In the genomic region with DNA sequence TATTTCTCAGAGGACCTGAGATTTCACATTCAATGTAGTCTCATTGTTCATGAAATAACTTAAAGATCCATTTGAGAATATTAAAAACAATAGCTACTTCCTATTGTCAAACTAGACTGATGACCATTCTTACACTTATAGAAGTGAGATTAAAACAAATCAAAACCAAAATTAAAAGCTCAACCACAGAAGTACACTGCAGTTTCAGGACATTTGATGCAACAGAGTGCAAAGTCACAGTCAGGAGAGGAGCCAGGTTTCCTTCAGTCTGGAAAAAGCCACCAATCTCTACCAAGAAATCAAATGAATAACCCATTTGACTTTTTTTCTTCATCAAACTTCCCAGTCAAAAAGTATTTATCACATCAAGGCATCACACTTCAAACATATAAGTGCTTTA, we compare ENCODE assay signal across 13 cellular contexts. TPM values are rescaled to one million over a fixed set of nuclear protein-coding genes. Genes with fewer than 3 reads are reported as not detected.
A peak's percentile ranks its signal among the peaks of the same experiment; 100 is the strongest.
DNase-seq lines count a peak whose midpoint lies in the region; ATAC-seq, FAIRE-seq and TF ChIP-seq lines count a peak whose summit lies in the region.
"Had no signal": no experiment of that assay in that cellular context is flagged by ENCODE, and none has a peak within 500 bp of the region (broad histone marks: within the 10 kb centered on the region; RNA-seq: fewer than 3 reads in every experiment).

No MANE protein-coding gene starts in this region.

- POLR2A ChIA-PET in A549 (lab: Yijun Ruan, JAX): no interaction called here

- TF ChIP-seq CTCF in A549 (IDR thresholded peaks at IDR 0.05) (no peak), Peyer's patch (IDR thresholded peaks at IDR 0.05) (no peak)

- TF ChIP-seq POLR2A in A549 (IDR thresholded peaks at IDR 0.05; ENCODE audit: low read length) (no peak), Peyer's patch (IDR thresholded peaks at IDR 0.05) (no peak)

- intact Hi-C loops in aorta (cut with DNase I): loop anchor here in 1 of 2 donors (10.0 kb wide), 2 partner anchors 58 to 188 kb away; no protein-coding TSS in a partner anchor

- CTCF ChIA-PET in A549 (lab: Yijun Ruan, JAX): interaction anchor here (0.7 to 1.6 kb wide), 5 partner anchors 12 to 84 kb away, joined by 3 to 5 read pairs (median 3); a partner anchor contains a TSS

- H3K36me3 ChIP-seq in aorta (ENCODE audit: control insufficient read depth in 1 of 2, insufficient read depth in 2 of 2, low read length in 1 of 2): no peaks in the 10 kb centered on the region
- H3K36me3 ChIP-seq in Peyer's patch: peaks cover 0 to 7% (median 0%) of the 10 kb centered on the region in 3 donors

- TF ChIP-seq RAD21 in A549 (conservative IDR thresholded peaks at IDR 0.05 in 1 of 2, IDR thresholded peaks at IDR 0.05 in 1 of 2): no peak

- H3K4me1 ChIP-seq in A549 (peaks cover 44% of the 10 kb centered on the region), aorta (ENCODE audit: control insufficient read depth in 1 of 2, insufficient read depth in 2 of 2, low read length in 2 of 2) (peaks cover 0 to 3% of the 10 kb centered on the region in 2 donors), Peyer's patch (peaks cover 0 to 34% (median 0%) of the 10 kb centered on the region in 4 donors)

- no peak for DNase-seq in A549 (ENCODE audit: low read depth in 1 of 2, low spot score in 1 of 2)
- DNase-seq in dermis blood vessel endothelial cell: peak; percentile 10
- no peak for DNase-seq in aorta
- no peak for DNase-seq in Peyer's patch
- DNase-seq in NCI-H774 (lab: John Stamatoyannopoulos, UW): no peak
- DNase-seq: NCI-H1930; stimulated activated CD4-positive, alpha-beta T cell treated with anti-CD3 and anti-CD28 coated beads, Interleukin-2, amount 100 ng/mL, for 24 hours had no signal

- H3K9me3 ChIP-seq in A549: no peaks in the 10 kb centered on the region
- no peaks in the 10 kb centered on the region for H3K9me3 ChIP-seq in aorta (ENCODE audit: control insufficient read depth, low read length)
- no peaks in the 10 kb centered on the region for H3K9me3 ChIP-seq in Peyer's patch

- peak overlapping the region; percentile 56 for H3K4me2 ChIP-seq in A549

- H3K27ac ChIP-seq in A549: peak overlapping the region; percentile 83 to 87
- H3K27ac ChIP-seq in aorta (ENCODE audit: low read depth in 1 of 2, low read length in 2 of 2): no peak overlapping the region
- H3K27ac ChIP-seq in Peyer's patch: no peak overlapping the region

- FAIRE-seq in A549 (lab: Jason Lieb, UNC): peak; percentile 51
- FAIRE-seq: colon, H1, TTC549 had no signal

- TF ChIP-seq EP300 in A549 (IDR thresholded peaks at IDR 0.05): no peak

- no peak overlapping the region; the same call in 2 of the 3 replicates for H3K4me3 ChIP-seq in A549
- H3K4me3 ChIP-seq in aorta (ENCODE audit: low read length in 2 of 2): no peak overlapping the region
- no peak overlapping the region for H3K4me3 ChIP-seq in Peyer's patch

- H3K27me3 ChIP-seq in aorta (ENCODE audit: control insufficient read depth in 1 of 2, insufficient read depth in 2 of 2, low read length in 1 of 2) (no peaks in the 10 kb centered on the region), Peyer's patch (no peaks in the 10 kb centered on the region)

- ATAC-seq in A549: no peak
- peak; percentile 53 for ATAC-seq in GM18870 (IDR thresholded peaks at IDR 0.05; ENCODE audit: unreplicated experiment)
- ATAC-seq in HG03520 (IDR thresholded peaks at IDR 0.05; ENCODE audit: unreplicated experiment): peak; percentile 49
- no peak for ATAC-seq in HG03439 (IDR thresholded peaks at IDR 0.05; ENCODE audit: unreplicated experiment)
- ATAC-seq in aorta (ENCODE audit: low FRiP score): no peak

TF ChIP-seq in A549, 52 proteins besides CTCF, POLR2A, EP300 and RAD21:
- no peak for TF ChIP-seq ZSCAN20 (CRISPR knock-in tag; IDR thresholded peaks at IDR 0.05)
- no peak for TF ChIP-seq MAFK (IDR thresholded peaks at IDR 0.05; ENCODE audit: partially characterized antibody)
- TF ChIP-seq TFCP2L1 (CRISPR knock-in tag; IDR thresholded peaks at IDR 0.05): no peak
- TF ChIP-seq NFE2L2 (conservative IDR thresholded peaks at IDR 0.05; ENCODE audit: low read length): no peak
- no peak for TF ChIP-seq RNF2 (IDR thresholded peaks at IDR 0.05; ENCODE audit: borderline replicate concordance, low read depth)
- TF ChIP-seq, protein P1, sequence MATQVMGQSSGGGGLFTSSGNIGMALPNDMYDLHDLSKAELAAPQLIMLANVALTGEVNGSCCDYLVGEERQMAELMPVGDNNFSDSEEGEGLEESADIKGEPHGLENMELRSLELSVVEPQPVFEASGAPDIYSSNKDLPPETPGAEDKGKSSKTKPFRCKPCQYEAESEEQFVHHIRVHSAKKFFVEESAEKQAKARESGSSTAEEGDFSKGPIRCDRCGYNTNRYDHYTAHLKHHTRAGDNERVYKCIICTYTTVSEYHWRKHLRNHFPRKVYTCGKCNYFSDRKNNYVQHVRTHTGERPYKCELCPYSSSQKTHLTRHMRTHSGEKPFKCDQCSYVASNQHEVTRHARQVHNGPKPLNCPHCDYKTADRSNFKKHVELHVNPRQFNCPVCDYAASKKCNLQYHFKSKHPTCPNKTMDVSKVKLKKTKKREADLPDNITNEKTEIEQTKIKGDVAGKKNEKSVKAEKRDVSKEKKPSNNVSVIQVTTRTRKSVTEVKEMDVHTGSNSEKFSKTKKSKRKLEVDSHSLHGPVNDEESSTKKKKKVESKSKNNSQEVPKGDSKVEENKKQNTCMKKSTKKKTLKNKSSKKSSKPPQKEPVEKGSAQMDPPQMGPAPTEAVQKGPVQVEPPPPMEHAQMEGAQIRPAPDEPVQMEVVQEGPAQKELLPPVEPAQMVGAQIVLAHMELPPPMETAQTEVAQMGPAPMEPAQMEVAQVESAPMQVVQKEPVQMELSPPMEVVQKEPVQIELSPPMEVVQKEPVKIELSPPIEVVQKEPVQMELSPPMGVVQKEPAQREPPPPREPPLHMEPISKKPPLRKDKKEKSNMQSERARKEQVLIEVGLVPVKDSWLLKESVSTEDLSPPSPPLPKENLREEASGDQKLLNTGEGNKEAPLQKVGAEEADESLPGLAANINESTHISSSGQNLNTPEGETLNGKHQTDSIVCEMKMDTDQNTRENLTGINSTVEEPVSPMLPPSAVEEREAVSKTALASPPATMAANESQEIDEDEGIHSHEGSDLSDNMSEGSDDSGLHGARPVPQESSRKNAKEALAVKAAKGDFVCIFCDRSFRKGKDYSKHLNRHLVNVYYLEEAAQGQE (IDR thresholded peaks at IDR 0.05): no peak
- no peak for TF ChIP-seq EHF (CRISPR knock-in tag; IDR thresholded peaks at IDR 0.05)
- no peak for TF ChIP-seq MAZ (IDR thresholded peaks at IDR 0.05; ENCODE audit: borderline replicate concordance, low read depth, low read length)
- no peak for TF ChIP-seq RCOR1 (IDR thresholded peaks at IDR 0.05; ENCODE audit: low read depth, low read length)
- no peak for TF ChIP-seq ZC3H11A (IDR thresholded peaks at IDR 0.05)
- TF ChIP-seq EHMT2 (IDR thresholded peaks at IDR 0.05; ENCODE audit: low read depth): no peak
- no peak for TF ChIP-seq SREBF2 (IDR thresholded peaks at IDR 0.05)
- TF ChIP-seq, protein P2, sequence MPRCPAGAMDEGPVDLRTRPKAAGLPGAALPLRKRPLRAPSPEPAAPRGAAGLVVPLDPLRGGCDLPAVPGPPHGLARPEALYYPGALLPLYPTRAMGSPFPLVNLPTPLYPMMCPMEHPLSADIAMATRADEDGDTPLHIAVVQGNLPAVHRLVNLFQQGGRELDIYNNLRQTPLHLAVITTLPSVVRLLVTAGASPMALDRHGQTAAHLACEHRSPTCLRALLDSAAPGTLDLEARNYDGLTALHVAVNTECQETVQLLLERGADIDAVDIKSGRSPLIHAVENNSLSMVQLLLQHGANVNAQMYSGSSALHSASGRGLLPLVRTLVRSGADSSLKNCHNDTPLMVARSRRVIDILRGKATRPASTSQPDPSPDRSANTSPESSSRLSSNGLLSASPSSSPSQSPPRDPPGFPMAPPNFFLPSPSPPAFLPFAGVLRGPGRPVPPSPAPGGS (IDR thresholded peaks at IDR 0.05): no peak
- no peak for TF ChIP-seq JUN (IDR thresholded peaks at IDR 0.05)
- TF ChIP-seq CHD2 (IDR thresholded peaks at IDR 0.05; ENCODE audit: low read length, partially characterized antibody): no peak
- TF ChIP-seq RFX5 (IDR thresholded peaks at IDR 0.05): no peak
- TF ChIP-seq, protein P3, sequence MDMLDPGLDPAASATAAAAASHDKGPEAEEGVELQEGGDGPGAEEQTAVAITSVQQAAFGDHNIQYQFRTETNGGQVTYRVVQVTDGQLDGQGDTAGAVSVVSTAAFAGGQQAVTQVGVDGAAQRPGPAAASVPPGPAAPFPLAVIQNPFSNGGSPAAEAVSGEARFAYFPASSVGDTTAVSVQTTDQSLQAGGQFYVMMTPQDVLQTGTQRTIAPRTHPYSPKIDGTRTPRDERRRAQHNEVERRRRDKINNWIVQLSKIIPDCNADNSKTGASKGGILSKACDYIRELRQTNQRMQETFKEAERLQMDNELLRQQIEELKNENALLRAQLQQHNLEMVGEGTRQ (IDR thresholded peaks at IDR 0.05): no peak

RNA-seq across cellular contexts. Expression of a gene that starts 5.5 kb away (rescaled TPM):
- polyA plus RNA-seq in A549 (2011; rRNA removed) (173 and 176 TPM in 2 replicates), A549 (2017; fragmentation: RNase III; extraction: RNeasy Plus Mini Kit Qiagen cat#74134 plus additional on column Dnase treatment) (35.2 to 38.0 TPM (median 36.6 TPM) in 3 replicates), aorta (10 to 100 TPM; 46.6 to 69.4 TPM)
- polyA plus RNA-seq in A549 (2012; cell fraction: cytosol; rRNA removed): 7.6 and 8.5 TPM in 2 replicates
- 4.9 and 7.9 TPM in 2 replicates for polyA plus RNA-seq in A549 (2012; cell fraction: nucleus; rRNA removed)
- polyA minus RNA-seq in A549 (2011; rRNA and poly(A)+ RNA removed): 53.6 and 69.6 TPM in 2 replicates
- total RNA-seq in dermis blood vessel endothelial cell (70.5 and 84.7 TPM in 2 replicates), aorta (100 to 1,000 TPM; 108 to 126 TPM), Peyer's patch (10 to 100 TPM; 24.8 to 36.3 (median 29.5) TPM)

RNA-seq across cellular contexts. Expression of a gene that starts 5.6 kb away (rescaled TPM):
- polyA plus RNA-seq in A549 (2011; rRNA removed): 13.4 and 14.8 TPM in 2 replicates
- polyA plus RNA-seq in A549 (2012; cell fraction: cytosol; rRNA removed): 2.2 and 2.5 TPM in 2 replicates
- polyA plus RNA-seq in A549 (2012; cell fraction: nucleus; rRNA removed): 0.50 and 0.98 TPM in 2 replicates
- polyA plus RNA-seq in A549 (2017; fragmentation: RNase III; extraction: RNeasy Plus Mini Kit Qiagen cat#74134 plus additional on column Dnase treatment): 3.3 to 4.8 TPM (median 4.3 TPM) in 3 replicates
- polyA minus RNA-seq in A549 (2011; rRNA and poly(A)+ RNA removed): 0.41 and 1.0 TPM in 2 replicates
- total RNA-seq in dermis blood vessel endothelial cell: 0.79 and 0.85 TPM in 2 replicates
- 1 to 10 TPM in 1 of 2 donors, under 1 TPM in 1; 0.75 to 2.7 TPM for total RNA-seq in aorta
- polyA plus RNA-seq in aorta: 10 to 100 TPM in 1 of 2 donors, 1 to 10 TPM in 1; 6.9 to 10.9 TPM
- not detected for total RNA-seq in Peyer's patch

Comparison
In these comparisons a context has a peak if more than half of its experiments do, and no peak if none do; other contexts are left out.
1. ATAC-seq: peak in GM18870 (single experiment) and HG03520 (single experiment); none in A549 (0 of 2), HG03439 (single experiment) and aorta (single experiment).
2. H3K27ac ChIP-seq: peak in A549 (2 of 2); none in aorta (0 of 2) and Peyer's patch (0 of 4).